ENCODE assay signal across 8 cellular contexts in the genomic region with DNA sequence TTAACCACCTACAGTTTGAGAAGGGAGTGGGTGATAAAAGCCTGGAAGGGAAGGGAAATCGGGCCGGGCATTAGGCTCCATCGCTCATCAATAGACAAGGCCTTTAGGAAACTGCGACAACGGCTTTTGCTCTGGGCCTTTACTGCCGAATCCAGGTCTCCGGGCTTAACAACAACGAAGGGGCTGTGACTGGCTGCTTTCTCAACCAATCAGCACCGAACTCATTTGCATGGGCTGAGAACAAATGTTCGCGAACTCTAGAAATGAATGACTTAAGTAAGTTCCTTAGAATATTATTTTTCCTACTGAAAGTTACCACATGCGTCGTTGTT. TPM values are rescaled to one million over a fixed set of nuclear protein-coding genes. Genes with fewer than 3 reads are reported as not detected.
DNase-seq lines count a peak whose midpoint lies in the region; ATAC-seq and TF ChIP-seq lines count a peak whose summit lies in the region.

No MANE protein-coding gene starts in this region.

- peaks cover 6% of the 10 kb centered on the region; the same call in 2 of the 3 replicates for H3K9me3 Mint-ChIP-seq in GM23338
- H3K9me3 Mint-ChIP-seq in natural killer cell, result no peaks in the 10 kb centered on the region

- H3K27me3 Mint-ChIP-seq in GM23338 (ENCODE audit: insufficient read depth, low read depth, poor library complexity) (peaks cover 58% of the 10 kb centered on the region), natural killer cell (ENCODE audit: low read depth in 2 of 2) (no peaks in the 10 kb centered on the region)

- peak; percentile 98 for DNase-seq in DMS53 treated with DMSO at 0.1 percent for 48 hours (lab: John Stamatoyannopoulos, UW; ENCODE audit: unreplicated experiment)
- DNase-seq in GM23338 (ENCODE audit: low spot score), result peak; percentile 96
- peak; percentile 89 for DNase-seq in LoVo (ENCODE audit: low spot score)
- DNase-seq in RKO (ENCODE audit: low spot score), result peak; percentile 94
- peak; percentile 80 for DNase-seq in activated naive CD4-positive, alpha-beta T cell treated with Interleukin-2 at 50 U/mL for 16 hours
- DNase-seq in fibroblast of the aortic adventitia (ENCODE audit: low read depth), result peak; percentile 96
- DNase-seq in natural killer cell, result peak; percentile 65

- H3K4me1 Mint-ChIP-seq in GM23338 (peaks cover 55% of the 10 kb centered on the region), natural killer cell (peaks cover 48 to 64% of the 10 kb centered on the region in 2 donors)

- H3K9me2 ChIP-seq in GM23338 (ENCODE audit: insufficient read depth), result no peaks in the 10 kb centered on the region

- peak overlapping the region; percentile 70 for H3K4me3 ChIP-seq in GM23338
- H3K4me3 ChIP-seq in fibroblast of the aortic adventitia (ENCODE audit: low read depth, low read length), result peak overlapping the region; percentile 84
- H3K4me3 ChIP-seq in thymus (ENCODE audit: low read length), result peak overlapping the region; percentile 60

- H3K27ac Mint-ChIP-seq in GM23338 (peak overlapping the region; percentile 100), natural killer cell (peak overlapping the region; percentile 98 to 99)

- H3K4me1 ChIP-seq in GM23338 (ENCODE audit: insufficient read depth), result peaks cover 23% of the 10 kb centered on the region
- peaks cover 29% of the 10 kb centered on the region for H3K4me1 ChIP-seq in thymus (ENCODE audit: control insufficient read depth, insufficient read depth, low read length)

- 2% methylated on average over 13 of the region's 13 CpGs for WGBS in thymus

- H3K36me3 Mint-ChIP-seq in GM23338 (ENCODE audit: low read depth) (peaks cover 31% of the 10 kb centered on the region), natural killer cell (no peaks in the 10 kb centered on the region)

- H3K4me2 ChIP-seq in GM23338, result peak overlapping the region; percentile 79

- H3K9me3 ChIP-seq in thymus (ENCODE audit: control insufficient read depth), result no peaks in the 10 kb centered on the region

- H3K4me3 Mint-ChIP-seq in GM23338 (peak overlapping the region; percentile 96), natural killer cell (peak overlapping the region; percentile 82)

- H3K36me3 ChIP-seq in GM23338 (ENCODE audit: insufficient read depth) (no peaks in the 10 kb centered on the region), thymus (ENCODE audit: control insufficient read depth, insufficient read depth) (peaks cover 16% of the 10 kb centered on the region)

- no peak overlapping the region for H2AFZ ChIP-seq in GM23338

- peaks cover 38% of the 10 kb centered on the region for H3F3A ChIP-seq in GM23338 (replicated peaks; ENCODE audit: low read depth)

- TF ChIP-seq CTCF in GM23338 (conservative IDR thresholded peaks at IDR 0.05; ENCODE audit: low read depth in 2 of 2) (no peak), fibroblast of the aortic adventitia (IDR thresholded peaks at IDR 0.05; ENCODE audit: insufficient read depth, low read length) (no peak), natural killer cell (IDR thresholded peaks at IDR 0.05) (no peak)

- H4K20me1 ChIP-seq in GM23338 (replicated peaks; ENCODE audit: insufficient read depth), result no peaks in the 10 kb centered on the region; the same call in 1 of the 2 replicates

- intact Hi-C loops in natural killer cell (cut with micrococcal nuclease), result loop anchor here (1.0 kb wide), 2 partner anchors 27 to 71 kb away; a partner anchor contains a TSS

- H3K27me3 ChIP-seq in GM23338 (ENCODE audit: insufficient read depth), result no peaks in the 10 kb centered on the region
- H3K27me3 ChIP-seq in thymus (ENCODE audit: control insufficient read depth, insufficient read depth), result no peaks in the 10 kb centered on the region

- ATAC-seq in GM23338 (peak; percentile 24), natural killer cell (peak; percentile 62 to 72 (median 63))

- peak overlapping the region; percentile 87 for H3K27ac ChIP-seq in GM23338 (ENCODE audit: low read depth)
- peak overlapping the region; percentile 99 for H3K27ac ChIP-seq in thymus (ENCODE audit: low read depth)

- 0 out of 2 replicates have a peak, but pooled peaks cover 10% of the 10 kb centered on the region for H3K79me2 ChIP-seq in GM23338 (replicated peaks; ENCODE audit: insufficient read depth)

TF ChIP-seq in GM23338, 12 proteins besides CTCF, POLR2A, EP300 and RAD21 (continues in another document):
- TF ChIP-seq, protein P1, sequence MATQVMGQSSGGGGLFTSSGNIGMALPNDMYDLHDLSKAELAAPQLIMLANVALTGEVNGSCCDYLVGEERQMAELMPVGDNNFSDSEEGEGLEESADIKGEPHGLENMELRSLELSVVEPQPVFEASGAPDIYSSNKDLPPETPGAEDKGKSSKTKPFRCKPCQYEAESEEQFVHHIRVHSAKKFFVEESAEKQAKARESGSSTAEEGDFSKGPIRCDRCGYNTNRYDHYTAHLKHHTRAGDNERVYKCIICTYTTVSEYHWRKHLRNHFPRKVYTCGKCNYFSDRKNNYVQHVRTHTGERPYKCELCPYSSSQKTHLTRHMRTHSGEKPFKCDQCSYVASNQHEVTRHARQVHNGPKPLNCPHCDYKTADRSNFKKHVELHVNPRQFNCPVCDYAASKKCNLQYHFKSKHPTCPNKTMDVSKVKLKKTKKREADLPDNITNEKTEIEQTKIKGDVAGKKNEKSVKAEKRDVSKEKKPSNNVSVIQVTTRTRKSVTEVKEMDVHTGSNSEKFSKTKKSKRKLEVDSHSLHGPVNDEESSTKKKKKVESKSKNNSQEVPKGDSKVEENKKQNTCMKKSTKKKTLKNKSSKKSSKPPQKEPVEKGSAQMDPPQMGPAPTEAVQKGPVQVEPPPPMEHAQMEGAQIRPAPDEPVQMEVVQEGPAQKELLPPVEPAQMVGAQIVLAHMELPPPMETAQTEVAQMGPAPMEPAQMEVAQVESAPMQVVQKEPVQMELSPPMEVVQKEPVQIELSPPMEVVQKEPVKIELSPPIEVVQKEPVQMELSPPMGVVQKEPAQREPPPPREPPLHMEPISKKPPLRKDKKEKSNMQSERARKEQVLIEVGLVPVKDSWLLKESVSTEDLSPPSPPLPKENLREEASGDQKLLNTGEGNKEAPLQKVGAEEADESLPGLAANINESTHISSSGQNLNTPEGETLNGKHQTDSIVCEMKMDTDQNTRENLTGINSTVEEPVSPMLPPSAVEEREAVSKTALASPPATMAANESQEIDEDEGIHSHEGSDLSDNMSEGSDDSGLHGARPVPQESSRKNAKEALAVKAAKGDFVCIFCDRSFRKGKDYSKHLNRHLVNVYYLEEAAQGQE (IDR thresholded peaks at IDR 0.05; ENCODE audit: unreplicated experiment), result no peak
- no peak for TF ChIP-seq EZH2phosphoT487 (IDR thresholded peaks at IDR 0.05; ENCODE audit: unreplicated experiment)

RNA-seq across cellular contexts. Expression of a gene that starts 0.3 kb away (rescaled TPM):
- total RNA-seq in GM23338 (2014; rRNA removed; shearing (Covaris generic)), result not detected in 2 replicates
- polyA plus RNA-seq in GM23338 (2016; fragmentation: Nextera tagmentation; extraction: Ambion mirVana) (not detected in 2 replicates), thymus (not detected)
- total RNA-seq in fibroblast of the aortic adventitia (ENCODE audit: low replicate concordance) (not detected in 2 replicates), natural killer cell (not detected)

RNA-seq across cellular contexts. Expression of a gene that starts 0.5 kb away (rescaled TPM):
- total RNA-seq in GM23338 (2014; rRNA removed; shearing (Covaris generic)), result 186 and 204 TPM in 2 replicates
- polyA plus RNA-seq in GM23338 (2016; fragmentation: Nextera tagmentation; extraction: Ambion mirVana) (262 and 285 TPM in 2 replicates), thymus (421 TPM)
- total RNA-seq in fibroblast of the aortic adventitia (ENCODE audit: low replicate concordance) (100 and 156 TPM in 2 replicates), natural killer cell (100 to 1,000 TPM; 125 to 157 (median 126) TPM)

RNA-seq across cellular contexts. Expression of a gene that starts 7.8 kb away (rescaled TPM):
- total RNA-seq in GM23338 (2014; rRNA removed; shearing (Covaris generic)), result 24.7 and 25.3 TPM in 2 replicates
- 35.4 and 40.6 TPM in 2 replicates for polyA plus RNA-seq in GM23338 (2016; fragmentation: Nextera tagmentation; extraction: Ambion mirVana)
- not detected in 2 replicates for total RNA-seq in fibroblast of the aortic adventitia (ENCODE audit: low replicate concordance)
- total RNA-seq in natural killer cell, result 100 to 1,000 TPM; 279 to 357 (median 312) TPM
- polyA plus RNA-seq in thymus, result 213 TPM

RNA-seq across cellular contexts. Expression of a gene that starts 15.6 kb away (rescaled TPM):
- total RNA-seq in GM23338 (2014; rRNA removed; shearing (Covaris generic)), result 49.6 and 52.8 TPM in 2 replicates
- 27.2 and 29.5 TPM in 2 replicates for polyA plus RNA-seq in GM23338 (2016; fragmentation: Nextera tagmentation; extraction: Ambion mirVana)
- total RNA-seq in fibroblast of the aortic adventitia (ENCODE audit: low replicate concordance), result 13.6 and 13.8 TPM in 2 replicates
- total RNA-seq in natural killer cell, result 10 to 100 TPM; 29.3 to 34.0 (median 31.9) TPM
- 30.3 TPM for polyA plus RNA-seq in thymus

RNA-seq across cellular contexts. Expression of a gene that starts 27.1 kb away (rescaled TPM):
- 378 and 416 TPM in 2 replicates for total RNA-seq in GM23338 (2014; rRNA removed; shearing (Covaris generic))
- polyA plus RNA-seq in GM23338 (2016; fragmentation: Nextera tagmentation; extraction: Ambion mirVana) (224 and 238 TPM in 2 replicates), thymus (149 TPM)
- total RNA-seq in fibroblast of the aortic adventitia (ENCODE audit: low replicate concordance) (71.5 and 181 TPM in 2 replicates), natural killer cell (100 to 1,000 TPM; 123 to 133 (median 127) TPM)

Comparison
In these comparisons a context has a peak if more than half of its experiments do, and no peak if none do; other contexts are left out.
1. Peak in every context shown above with its lines: DNase-seq, ATAC-seq, H3K4me3 ChIP-seq and H3K27ac ChIP-seq.
2. RNA of a gene that starts 7.8 kb away (total RNA-seq): 279 to 357 TPM in natural killer cell and 24.7 to 25.3 TPM in GM23338; not detected in fibroblast of the aortic adventitia; every median in the first group is over 10 times any median in the second.